ENCODE assay signal across 20 cellular contexts in the genomic region with DNA sequence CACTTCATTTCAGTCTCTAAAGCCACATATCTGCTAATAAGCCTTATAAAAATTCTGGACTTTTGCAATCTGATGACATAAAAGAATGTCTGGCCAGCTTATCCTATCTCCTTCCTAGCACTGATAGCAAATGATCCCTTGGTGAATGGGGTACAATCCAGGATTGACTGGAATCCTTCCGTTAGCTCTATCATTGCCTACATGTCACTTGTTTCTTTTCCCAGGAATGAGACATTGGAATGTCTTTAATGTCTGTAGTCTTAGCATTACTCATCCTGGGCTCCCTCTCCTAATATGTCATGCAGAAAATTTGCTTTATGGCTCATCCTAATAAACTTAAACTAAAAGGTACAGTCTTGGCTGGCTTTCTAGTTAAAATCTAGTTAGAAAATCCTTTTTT. TPM values are rescaled to one million over a fixed set of nuclear protein-coding genes. Genes with fewer than 3 reads are reported as not detected.
A peak's percentile ranks its signal among the peaks of the same experiment; 100 is the strongest.
DNase-seq lines count a peak whose midpoint lies in the region; FAIRE-seq and TF ChIP-seq lines count a peak whose summit lies in the region.
"Had no signal": no experiment of that assay in that cellular context is flagged by ENCODE, and none has a peak within 500 bp of the region (broad histone marks: within the 10 kb centered on the region; RNA-seq: fewer than 3 reads in every experiment).

No MANE protein-coding gene starts in this region.

- FAIRE-seq in astrocyte (lab: Jason Lieb, UNC): peak; percentile 17
- FAIRE-seq: K562 had no signal

- H3K4me3 Mint-ChIP-seq in astrocyte (ENCODE audit: unreplicated experiment): no peak overlapping the region
- H3K4me3 Mint-ChIP-seq in activated CD4-positive, alpha-beta memory T cell treated with anti-CD3 and anti-CD28 coated beads, Interleukin-2, amount 10 ng/mL, durations not matched to agents 7 days and 5 days: no peak overlapping the region
- H3K4me3 Mint-ChIP-seq: immature natural killer cell; neural crest cell; stimulated activated naive CD8-positive, alpha-beta T cell treated with anti-CD3 and anti-CD28 coated beads, Interleukin-15, Interleukin-2, amounts not matched to agents 100 ng/mL and 50 ng/mL, for 24 hours had no signal

- H3K9me3 Mint-ChIP-seq in astrocyte (ENCODE audit: unreplicated experiment): peaks cover 3% of the 10 kb centered on the region
- peaks cover 5% of the 10 kb centered on the region for H3K9me3 Mint-ChIP-seq in activated CD4-positive, alpha-beta memory T cell treated with anti-CD3 and anti-CD28 coated beads, Interleukin-2, amount 10 ng/mL, durations not matched to agents 7 days and 5 days
- H3K9me3 Mint-ChIP-seq: neural crest cell; stimulated activated naive CD8-positive, alpha-beta T cell treated with anti-CD3 and anti-CD28 coated beads, Interleukin-15, Interleukin-2, amounts not matched to agents 100 ng/mL and 50 ng/mL, for 24 hours had no signal

- in situ Hi-C loops in GM13977 (cut with MboI; ENCODE audit: low pct_unique_long_range_greater_than_20kb, low sequenced_read_pairs, unreplicated experiment): no loop called here

- POLR2A ChIA-PET in activated CD4-positive, alpha-beta memory T cell treated with anti-CD3 and anti-CD28 coated beads, Interleukin-2, amount 10 ng/mL, durations not matched to agents 7 days and 5 days (lab: Charles Lee): no interaction called here

- no peak overlapping the region for H2AFZ ChIP-seq in astrocyte (ENCODE audit: low read depth, low read length)

- H3K27me3 ChIP-seq in astrocyte (ENCODE audit: insufficient read depth, low read length) (no peaks in the 10 kb centered on the region), mesendoderm (ENCODE audit: insufficient read depth, low read length, poor library complexity) (no peaks in the 10 kb centered on the region)
- H3K27me3 ChIP-seq: colonic mucosa, upper lobe of left lung had no signal

- no peaks in the 10 kb centered on the region for H3K79me1 ChIP-seq in mesendoderm (ENCODE audit: low read length)

- peaks cover 28% of the 10 kb centered on the region for H3K4me1 Mint-ChIP-seq in astrocyte (ENCODE audit: low read depth, unreplicated experiment)
- no peaks in the 10 kb centered on the region for H3K4me1 Mint-ChIP-seq in activated CD4-positive, alpha-beta memory T cell treated with anti-CD3 and anti-CD28 coated beads, Interleukin-2, amount 10 ng/mL, durations not matched to agents 7 days and 5 days
- H3K4me1 Mint-ChIP-seq: immature natural killer cell, neural crest cell had no signal

- peak overlapping the region; percentile 21 for H3K9ac ChIP-seq in astrocyte (ENCODE audit: low read length)
- H3K9ac ChIP-seq in mesendoderm (ENCODE audit: low read length): no peak overlapping the region

- no peak overlapping the region for H2AK5ac ChIP-seq in mesendoderm (ENCODE audit: low read length)

- H3K27me3 Mint-ChIP-seq in astrocyte (ENCODE audit: low read depth, unreplicated experiment): no peaks in the 10 kb centered on the region
- no peaks in the 10 kb centered on the region for H3K27me3 Mint-ChIP-seq in activated CD4-positive, alpha-beta memory T cell treated with anti-CD3 and anti-CD28 coated beads, Interleukin-2, amount 10 ng/mL, durations not matched to agents 7 days and 5 days
- H3K27me3 Mint-ChIP-seq: stimulated activated naive CD8-positive, alpha-beta T cell treated with anti-CD3 and anti-CD28 coated beads, Interleukin-15, Interleukin-2, amounts not matched to agents 100 ng/mL and 50 ng/mL, for 24 hours had no signal

- no peaks in the 10 kb centered on the region for H3K36me3 ChIP-seq in astrocyte (ENCODE audit: insufficient read depth, low read length)
- no peaks in the 10 kb centered on the region for H3K36me3 ChIP-seq in mesendoderm (ENCODE audit: control insufficient read depth, insufficient read depth, low read length)
- H3K36me3 ChIP-seq: colonic mucosa, upper lobe of left lung had no signal

- H2BK15ac ChIP-seq in mesendoderm (replicated peaks; ENCODE audit: low read depth): no peak overlapping the region

- H2BK5ac ChIP-seq in mesendoderm (ENCODE audit: low read length): no peak overlapping the region

- CTCF ChIA-PET in activated CD4-positive, alpha-beta memory T cell treated with anti-CD3 and anti-CD28 coated beads, Interleukin-2, amount 10 ng/mL, durations not matched to agents 7 days and 5 days (lab: Charles Lee): no interaction called here

- H3K4me2 ChIP-seq in astrocyte (ENCODE audit: low read length) (peak overlapping the region; percentile 38), mesendoderm (ENCODE audit: low read length) (no peak overlapping the region)

- no peaks in the 10 kb centered on the region for H3K9me3 ChIP-seq in astrocyte (ENCODE audit: insufficient read depth, low read depth, low read length)
- H3K9me3 ChIP-seq: colonic mucosa, upper lobe of left lung had no signal

- H3K18ac ChIP-seq in mesendoderm (ENCODE audit: low read length): no peak overlapping the region

- H4K8ac ChIP-seq in mesendoderm (ENCODE audit: low read depth, low read length): no peak overlapping the region

- H2BK120ac ChIP-seq in mesendoderm (ENCODE audit: low read depth, low read length): no peak overlapping the region

- no peak overlapping the region for H4K5ac ChIP-seq in mesendoderm (ENCODE audit: low read length)

- TF ChIP-seq CTCF in AG09309 (IDR thresholded peaks at IDR 0.05; ENCODE audit: control insufficient read depth, insufficient read depth, low read depth, low read length, missing control alignments) (no peak), astrocyte (IDR thresholded peaks at IDR 0.05; ENCODE audit: insufficient read depth, low read depth, low read length) (no peak), GM13977 (IDR thresholded peaks at IDR 0.05; ENCODE audit: extremely low read depth, insufficient read depth, missing control alignments) (no peak)

- H3K4ac ChIP-seq in mesendoderm (ENCODE audit: low read depth, low read length): no peak overlapping the region

- WGBS in mesendoderm (ENCODE audit: extremely low coverage, insufficient coverage, low lambda C conversion rate): no CpG with 5 or more reads among the region's 1 CpG

- no peak overlapping the region for H3K56ac ChIP-seq in mesendoderm (ENCODE audit: low read length)

- H3K36me3 Mint-ChIP-seq in astrocyte (ENCODE audit: low read depth, unreplicated experiment): no peaks in the 10 kb centered on the region
- no peaks in the 10 kb centered on the region for H3K36me3 Mint-ChIP-seq in activated CD4-positive, alpha-beta memory T cell treated with anti-CD3 and anti-CD28 coated beads, Interleukin-2, amount 10 ng/mL, durations not matched to agents 7 days and 5 days (ENCODE audit: low read depth)
- H3K36me3 Mint-ChIP-seq: immature natural killer cell had no signal

- no peaks in the 10 kb centered on the region for H3K79me2 ChIP-seq in astrocyte (ENCODE audit: insufficient read depth, low read length)
- no peaks in the 10 kb centered on the region for H3K79me2 ChIP-seq in mesendoderm (ENCODE audit: control insufficient read depth, insufficient read depth, low read length)

- H3K4me3 ChIP-seq in AG09309 (ENCODE audit: control insufficient read depth, low read depth, low read length): no peak overlapping the region
- H3K4me3 ChIP-seq in astrocyte (ENCODE audit: insufficient read depth, low read depth, low read length): no peak overlapping the region
- H3K4me3 ChIP-seq in mesendoderm (ENCODE audit: low read length): no peak overlapping the region
- H3K4me3 ChIP-seq: colonic mucosa, K562, upper lobe of left lung had no signal

- peak overlapping the region; percentile 77 for H3K27ac ChIP-seq in astrocyte (ENCODE audit: low read depth, low read length)
- H3K27ac ChIP-seq in mesendoderm (ENCODE audit: low read depth, low read length): no peak overlapping the region
- H3K27ac ChIP-seq: colonic mucosa, upper lobe of left lung had no signal

- peaks cover 18% of the 10 kb centered on the region for H3K4me1 ChIP-seq in astrocyte (ENCODE audit: insufficient read depth, low read length)
- no peaks in the 10 kb centered on the region for H3K4me1 ChIP-seq in mesendoderm (ENCODE audit: control insufficient read depth, low read depth, low read length)
- H3K4me1 ChIP-seq: colonic mucosa, upper lobe of left lung had no signal

- H3K23ac ChIP-seq in mesendoderm (ENCODE audit: low read length): no peak overlapping the region

- no peaks in the 10 kb centered on the region for H4K20me1 ChIP-seq in astrocyte (ENCODE audit: insufficient read depth, low read length)

- peak overlapping the region; percentile 99 for H3K27ac Mint-ChIP-seq in astrocyte (ENCODE audit: unreplicated experiment)
- no peak overlapping the region for H3K27ac Mint-ChIP-seq in activated CD4-positive, alpha-beta memory T cell treated with anti-CD3 and anti-CD28 coated beads, Interleukin-2, amount 10 ng/mL, durations not matched to agents 7 days and 5 days
- H3K27ac Mint-ChIP-seq: immature natural killer cell; stimulated activated naive CD8-positive, alpha-beta T cell treated with anti-CD3 and anti-CD28 coated beads, Interleukin-15, Interleukin-2, amounts not matched to agents 100 ng/mL and 50 ng/mL, for 24 hours had no signal

- DNase-seq in AG09309 (ENCODE audit: low read depth) (peak; percentile 8), HS-27A (ENCODE audit: low read depth) (peak; percentile 45), astrocyte (ENCODE audit: low read depth) (peak; percentile 92), mesendoderm (peak; percentile 44), GM13977 (ENCODE audit: low spot score) (no peak), hypothalamus (lab: John Stamatoyannopoulos, UW) (no peak)
- DNase-seq in activated CD4-positive, alpha-beta memory T cell treated with anti-CD3 and anti-CD28 coated beads, Interleukin-2, amount 10 ng/mL, durations not matched to agents 7 days and 5 days: no peak
- no peak for DNase-seq in stimulated activated CD4-positive, alpha-beta T cell treated with anti-CD3 and anti-CD28 coated beads, Interleukin-2, amount 100 ng/mL, for 48 hours
- DNase-seq: activated CD8-positive, alpha-beta memory T cell treated with anti-CD3 and anti-CD28 coated beads, Interleukin-2, amount 50 U/mL, for 4 hours; activated effector memory CD4-positive, alpha-beta T cell treated with anti-CD3 and anti-CD28 coated beads, Interleukin-2, amount 50 U/mL, for 16 hours; colonic mucosa; glutamatergic neuron; immature natural killer cell; NCI-H1105; NCI-H526 treated with DMSO at 0.1 percent for 48 hours; OCI-M1; upper lobe of left lung had no signal

RNA-seq across cellular contexts. Expression of a gene that starts 14.8 kb away (rescaled TPM):
- total RNA-seq in astrocyte: 0.58 and 0.66 TPM in 2 replicates
- 3.8 TPM for polyA plus RNA-seq in mesendoderm (2013, experiment 1 of 2)
- polyA plus RNA-seq in mesendoderm (2013, experiment 2 of 2): 4.4 TPM
- not detected for total RNA-seq in activated CD4-positive, alpha-beta memory T cell treated with anti-CD3 and anti-CD28 coated beads, Interleukin-2, amount 10 ng/mL, durations not matched to agents 7 days and 5 days
- polyA plus RNA-seq: immature natural killer cell had no signal

Comparison
In these comparisons a context has a peak if more than half of its experiments do, and no peak if none do; other contexts are left out.
1. DNase-seq: peak in AG09309 (single experiment), HS-27A (single experiment), astrocyte (single experiment) and mesendoderm (single experiment); none in activated CD4-positive, alpha-beta memory T cell treated with anti-CD3 and anti-CD28 coated beads, Interleukin-2, amount 10 ng/mL, durations not matched to agents 7 days and 5 days (single experiment), GM13977 (single experiment), stimulated activated CD4-positive, alpha-beta T cell treated with anti-CD3 and anti-CD28 coated beads, Interleukin-2, amount 100 ng/mL, for 48 hours (0 of 2) and hypothalamus (0 of 51).